Comparison of ENCODE assay signal across 1 cellular context in genomic region chr2:1679488-1680039, GRCh38.
A peak's percentile ranks its signal among the peaks of the same experiment; 100 is the strongest.
TF ChIP-seq lines count a peak whose summit lies in the region.

No MANE protein-coding gene starts in this region.

TF ChIP-seq in HepG2, 621 proteins besides CTCF, POLR2A, EP300 and RAD21:
- TF ChIP-seq MNT (IDR thresholded peaks at IDR 0.05) (peak; percentile 93), NBN (conservative IDR thresholded peaks at IDR 0.05) (peak; percentile 70; the same call in 1 of the 2 replicates)
